In genomic region chr6:131807644-131808459, GRCh38 we compare ENCODE assay signal across 2 cellular contexts.
TF ChIP-seq lines count a peak whose summit lies in the region.

Gene ENPP1, plus strand, starts transcription at chr6:131808020. Its CDS starts 16 bp downstream, at chr6:131808036.

TF ChIP-seq in GM23338, 12 proteins besides CTCF, POLR2A, EP300 and RAD21:
- TF ChIP-seq ETS1 (IDR thresholded peaks at IDR 0.05) (no peak), POLR2AphosphoS5 (IDR thresholded peaks at IDR 0.05; ENCODE audit: low read depth) (peak; percentile 67), CREB1 (CRISPR knock-in tag; IDR thresholded peaks at IDR 0.05; ENCODE audit: low read depth) (0 out of 2 replicates have a peak, but pooled peaks have one; percentile 13), NANOG (IDR thresholded peaks at IDR 0.05; ENCODE audit: borderline replicate concordance) (no peak)

TF ChIP-seq in GM12878, 131 proteins besides CTCF, POLR2A, EP300 and RAD21:
- no peak for TF ChIP-seq SMC3 (IDR thresholded peaks at IDR 0.05; ENCODE audit: borderline replicate concordance, low read length)
- TF ChIP-seq JUNB (IDR thresholded peaks at IDR 0.05), result no peak
- no peak for TF ChIP-seq NFXL1 (IDR thresholded peaks at IDR 0.05; ENCODE audit: borderline replicate concordance)
- no peak for TF ChIP-seq ZSCAN29 (IDR thresholded peaks at IDR 0.05)
- TF ChIP-seq SUZ12 (IDR thresholded peaks at IDR 0.05; ENCODE audit: unreplicated experiment), result peak; percentile 89
- no peak for TF ChIP-seq BCLAF1 (IDR thresholded peaks at IDR 0.05)
- TF ChIP-seq MYB (IDR thresholded peaks at IDR 0.05; ENCODE audit: borderline replicate concordance, low read depth, low read length), result no peak
- TF ChIP-seq, protein P1, sequence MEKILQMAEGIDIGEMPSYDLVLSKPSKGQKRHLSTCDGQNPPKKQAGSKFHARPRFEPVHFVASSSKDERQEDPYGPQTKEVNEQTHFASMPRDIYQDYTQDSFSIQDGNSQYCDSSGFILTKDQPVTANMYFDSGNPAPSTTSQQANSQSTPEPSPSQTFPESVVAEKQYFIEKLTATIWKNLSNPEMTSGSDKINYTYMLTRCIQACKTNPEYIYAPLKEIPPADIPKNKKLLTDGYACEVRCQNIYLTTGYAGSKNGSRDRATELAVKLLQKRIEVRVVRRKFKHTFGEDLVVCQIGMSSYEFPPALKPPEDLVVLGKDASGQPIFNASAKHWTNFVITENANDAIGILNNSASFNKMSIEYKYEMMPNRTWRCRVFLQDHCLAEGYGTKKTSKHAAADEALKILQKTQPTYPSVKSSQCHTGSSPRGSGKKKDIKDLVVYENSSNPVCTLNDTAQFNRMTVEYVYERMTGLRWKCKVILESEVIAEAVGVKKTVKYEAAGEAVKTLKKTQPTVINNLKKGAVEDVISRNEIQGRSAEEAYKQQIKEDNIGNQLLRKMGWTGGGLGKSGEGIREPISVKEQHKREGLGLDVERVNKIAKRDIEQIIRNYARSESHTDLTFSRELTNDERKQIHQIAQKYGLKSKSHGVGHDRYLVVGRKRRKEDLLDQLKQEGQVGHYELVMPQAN (conservative IDR thresholded peaks at IDR 0.05), result no peak
- no peak for TF ChIP-seq MEF2A (IDR thresholded peaks at IDR 0.05; ENCODE audit: insufficient read depth, low read depth, low read length)
- TF ChIP-seq TAF1 (IDR thresholded peaks at IDR 0.05; ENCODE audit: borderline replicate concordance, low read depth, low read length), result no peak
- TF ChIP-seq HDAC6 (IDR thresholded peaks at IDR 0.05; ENCODE audit: unreplicated experiment), result peak; percentile 53
- TF ChIP-seq BACH1 (IDR thresholded peaks at IDR 0.05; ENCODE audit: borderline replicate concordance), result no peak
